10 cellular contexts compared by ENCODE assay signal in genomic region chr5:4511996-4512656, GRCh38.
A peak's percentile ranks its signal among the peaks of the same experiment; 100 is the strongest.
DNase-seq lines count a peak whose midpoint lies in the region; ATAC-seq and TF ChIP-seq lines count a peak whose summit lies in the region.
"Had no signal": no experiment of that assay in that cellular context is flagged by ENCODE, and none has a peak within 500 bp of the region (broad histone marks: within the 10 kb centered on the region; RNA-seq: fewer than 3 reads in every experiment).

No MANE protein-coding gene starts in this region.

- no peak overlapping the region for H4K8ac ChIP-seq in mesendoderm (ENCODE audit: low read depth, low read length)

- H2BK15ac ChIP-seq in mesendoderm (replicated peaks; ENCODE audit: low read depth): no peak overlapping the region

- H4K5ac ChIP-seq in mesendoderm (ENCODE audit: low read length): no peak overlapping the region

- H3K27me3 ChIP-seq in BLaER1 treated with 17β-estradiol and CSF1 and Interleukin-3, amounts not matched to agents 10 nM and 100 nM: no peaks in the 10 kb centered on the region; a peak in 1 of 22 replicates
- H3K27me3 ChIP-seq in dorsolateral prefrontal cortex: peaks cover 0 to 87% (median 33%) of the 10 kb centered on the region in 45 donors
- H3K27me3 ChIP-seq in mesendoderm (ENCODE audit: insufficient read depth, low read length, poor library complexity): no peaks in the 10 kb centered on the region

- H2BK5ac ChIP-seq in mesendoderm (ENCODE audit: low read length): no peak overlapping the region

- H3K4me1 ChIP-seq in BLaER1 treated with 17β-estradiol and CSF1 and Interleukin-3, amounts not matched to agents 10 nM and 100 nM: peaks cover 0 to 19% (median 7%) of the 10 kb centered on the region in 10 experiments; a peak in 11 of 20 replicates
- no peaks in the 10 kb centered on the region for H3K4me1 ChIP-seq in mesendoderm (ENCODE audit: control insufficient read depth, low read depth, low read length)
- H3K4me1 ChIP-seq: spleen had no signal

- H4K20me1 ChIP-seq in BLaER1 treated with 17β-estradiol and CSF1 and Interleukin-3, amounts not matched to agents 10 nM and 100 nM: no peaks in the 10 kb centered on the region

- no peak overlapping the region for H3K4me3 ChIP-seq in BLaER1 treated with 17β-estradiol and CSF1 and Interleukin-3, amounts not matched to agents 10 nM and 100 nM
- peak overlapping the region in 2 of 59 donors; percentile 0 to 19 for H3K4me3 ChIP-seq in dorsolateral prefrontal cortex
- H3K4me3 ChIP-seq in mesendoderm (ENCODE audit: low read length): no peak overlapping the region
- H3K4me3 ChIP-seq: spleen had no signal

- no peak overlapping the region for H3K4ac ChIP-seq in mesendoderm (ENCODE audit: low read depth, low read length)

- no peaks in the 10 kb centered on the region for H3K79me2 ChIP-seq in mesendoderm (ENCODE audit: control insufficient read depth, insufficient read depth, low read length)

- no peak overlapping the region for H3K27ac ChIP-seq in BLaER1 treated with 17β-estradiol and CSF1 and Interleukin-3, amounts not matched to agents 10 nM and 100 nM
- no peak overlapping the region for H3K27ac ChIP-seq in dorsolateral prefrontal cortex
- no peak overlapping the region for H3K27ac ChIP-seq in mesendoderm (ENCODE audit: low read depth, low read length)
- H3K27ac ChIP-seq: spleen had no signal

- WGBS in mesendoderm (ENCODE audit: extremely low coverage, insufficient coverage, low lambda C conversion rate): no CpG with 5 or more reads among the region's 31 CpGs

- no peaks in the 10 kb centered on the region for H3K79me1 ChIP-seq in mesendoderm (ENCODE audit: low read length)

- no peak overlapping the region for H3K56ac ChIP-seq in mesendoderm (ENCODE audit: low read length)

- TF ChIP-seq CTCF in dorsolateral prefrontal cortex (IDR thresholded peaks at IDR 0.05 in 54 of 56, conservative IDR thresholded peaks at IDR 0.05 in 2 of 56; ENCODE audit: low read depth in 1 of 56, partially characterized antibody in 56 of 56): peak in 34 of 56 donors; percentile 9 to 46 (median 24)

- no peak overlapping the region for H3K18ac ChIP-seq in mesendoderm (ENCODE audit: low read length)

- no peak overlapping the region for H3K9ac ChIP-seq in BLaER1 treated with 17β-estradiol and CSF1 and Interleukin-3, amounts not matched to agents 10 nM and 100 nM
- H3K9ac ChIP-seq in mesendoderm (ENCODE audit: low read length): no peak overlapping the region

- no peak overlapping the region for H3K23ac ChIP-seq in mesendoderm (ENCODE audit: low read length)

- H2BK120ac ChIP-seq in mesendoderm (ENCODE audit: low read depth, low read length): no peak overlapping the region

- H3K9me3 ChIP-seq in BLaER1 treated with 17β-estradiol and CSF1 and Interleukin-3, amounts not matched to agents 10 nM and 100 nM (replicated peaks in 1 of 11): no peaks in the 10 kb centered on the region
- H3K9me3 ChIP-seq: spleen had no signal

- peak overlapping the region in 9 of 11 experiments; percentile 16 to 40 (median 24); a peak in 10 of 22 replicates for H3K4me2 ChIP-seq in BLaER1 treated with 17β-estradiol and CSF1 and Interleukin-3, amounts not matched to agents 10 nM and 100 nM
- H3K4me2 ChIP-seq in mesendoderm (ENCODE audit: low read length): no peak overlapping the region

- H3K36me3 ChIP-seq in BLaER1 treated with 17β-estradiol and CSF1 and Interleukin-3, amounts not matched to agents 10 nM and 100 nM: no peaks in the 10 kb centered on the region
- no peaks in the 10 kb centered on the region for H3K36me3 ChIP-seq in mesendoderm (ENCODE audit: control insufficient read depth, insufficient read depth, low read length)
- H3K36me3 ChIP-seq: spleen had no signal

- intact Hi-C loops in dorsolateral prefrontal cortex (cut with DNase I): no loop called here

- H2AK5ac ChIP-seq in mesendoderm (ENCODE audit: low read length): no peak overlapping the region

- ATAC-seq in HG03439 (IDR thresholded peaks at IDR 0.05; ENCODE audit: unreplicated experiment) (no peak), GM18520 (IDR thresholded peaks at IDR 0.05; ENCODE audit: unreplicated experiment) (no peak), GM21717 (IDR thresholded peaks at IDR 0.05; ENCODE audit: unreplicated experiment) (no peak)

- DNase-seq in NCI-H2107 (lab: John Stamatoyannopoulos, UW) (peak; percentile 46), dorsolateral prefrontal cortex (peak in 4 of 10 donors; percentile 10 to 61 (median 51)), mesendoderm (peak; percentile 50), middle frontal gyrus (ENCODE audit: extremely low spot score, low spot score) (no peak)
- DNase-seq: IMR-90, spleen had no signal
